ENCODE assay signal across 1 cellular context in the genomic region with DNA sequence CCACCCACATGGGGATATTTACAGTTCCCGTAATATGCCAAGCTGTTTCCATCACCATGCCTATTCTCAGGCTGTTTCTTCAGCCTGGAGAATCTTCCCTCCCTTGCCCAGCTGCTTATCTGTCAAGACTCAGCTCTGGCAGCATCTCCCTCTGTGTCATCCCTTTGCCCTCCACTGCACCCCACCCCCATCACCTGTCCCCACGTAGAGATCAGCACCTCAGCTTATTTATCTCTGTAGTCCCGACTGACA.
TF ChIP-seq lines count a peak whose summit lies in the region.

No MANE protein-coding gene starts in this region.

TF ChIP-seq in IMR-90, 13 proteins besides CTCF, POLR2A, EP300 and RAD21:
- TF ChIP-seq MAZ (IDR thresholded peaks at IDR 0.05; ENCODE audit: borderline replicate concordance, low read depth, low read length) (no peak), MAFK (IDR thresholded peaks at IDR 0.05; ENCODE audit: low read depth, low read length) (no peak), CHD1 (IDR thresholded peaks at IDR 0.05; ENCODE audit: low read depth, low read length) (no peak), RCOR1 (IDR thresholded peaks at IDR 0.05; ENCODE audit: insufficient replicate concordance, low read length) (no peak), CEBPB (IDR thresholded peaks at IDR 0.05; ENCODE audit: low read depth, low read length) (no peak), FOS (IDR thresholded peaks at IDR 0.05; ENCODE audit: low read depth, low read length) (no peak), ELK1 (IDR thresholded peaks at IDR 0.05; ENCODE audit: borderline replicate concordance, low read depth, low read length) (no peak), MXI1 (IDR thresholded peaks at IDR 0.05; ENCODE audit: borderline replicate concordance, low read depth, low read length) (no peak), RFX5 (IDR thresholded peaks at IDR 0.05; ENCODE audit: low read depth, low read length) (no peak), BHLHE40 (IDR thresholded peaks at IDR 0.05; ENCODE audit: low read depth, low read length) (no peak), SMC3 (IDR thresholded peaks at IDR 0.05; ENCODE audit: low read depth, low read length) (no peak)
TF ChIP-seq in IMR-90: peak in this region for 0.
